In genomic region chr14:63292805-63293204, GRCh38 we compare ENCODE assay signal across 32 cellular contexts. TPM values are rescaled to one million over a fixed set of nuclear protein-coding genes. Genes with fewer than 3 reads are reported as not detected.
"Had no signal": no experiment of that assay in that cellular context is flagged by ENCODE, and none has a peak within 500 bp of the region (broad histone marks: within the 10 kb centered on the region; RNA-seq: fewer than 3 reads in every experiment).

No MANE protein-coding gene starts in this region.

- H3K36me3 ChIP-seq: suprapubic skin, thoracic aorta, thyroid gland, transverse colon, upper lobe of right lung, uterus, vagina had no signal

- H3K9me3 Mint-ChIP-seq: stimulated activated effector memory CD8-positive, alpha-beta T cell treated with anti-CD3 and anti-CD28 coated beads, Interleukin-12 subunit alpha, Interleukin-12 subunit beta, amount 100 ng/mL, for 72 hours; stimulated activated memory B cell treated with anti-CD40 and anti-IgM and Interleukin-4, amounts not matched to agents 10 μg/mL and 1 μg/mL and 100 μg/mL, for 72 hours; stimulated activated naive B cell treated with anti-CD40 and anti-IgM and Interleukin-4, amounts not matched to agents 10 μg/mL and 1 μg/mL and 100 μg/mL, for 72 hours; stimulated activated naive CD8-positive, alpha-beta T cell treated with anti-CD3 and anti-CD28 coated beads, Interleukin-15, amount 100 ng/mL, for 72 hours; stimulated activated naive CD8-positive, alpha-beta T cell treated with anti-CD3 and anti-CD28 coated beads, Interleukin-15, Interleukin-2, amounts not matched to agents 100 ng/mL and 50 ng/mL, for 24 hours had no signal

- H3K36me3 Mint-ChIP-seq: stimulated activated memory B cell treated with anti-CD40 and anti-IgM and Interleukin-4, amounts not matched to agents 10 μg/mL and 1 μg/mL and 100 μg/mL, for 72 hours; stimulated activated naive B cell treated with anti-CD40 and anti-IgM and Interleukin-4, amounts not matched to agents 10 μg/mL and 1 μg/mL and 100 μg/mL, for 72 hours; type B pancreatic cell had no signal

- H3K9me3 ChIP-seq: stomach, suprapubic skin, testis, thoracic aorta, thyroid gland, tibial artery, transverse colon, upper lobe of left lung, upper lobe of right lung, uterus, vagina had no signal

- H3K27me3 ChIP-seq: stomach, suprapubic skin, testis, thyroid gland, tibial artery, tibial nerve, transverse colon, upper lobe of left lung, upper lobe of right lung, uterus, vagina had no signal

- H3K4me3 Mint-ChIP-seq: stimulated activated effector memory CD8-positive, alpha-beta T cell treated with anti-CD3 and anti-CD28 coated beads, Interleukin-12 subunit alpha, Interleukin-12 subunit beta, amount 100 ng/mL, for 72 hours; stimulated activated memory B cell treated with anti-CD40 and anti-IgM and Interleukin-4, amounts not matched to agents 10 μg/mL and 1 μg/mL and 100 μg/mL, for 72 hours; stimulated activated naive B cell treated with anti-CD40 and anti-IgM and Interleukin-4, amounts not matched to agents 10 μg/mL and 1 μg/mL and 100 μg/mL, for 72 hours; stimulated activated naive CD8-positive, alpha-beta T cell treated with anti-CD3 and anti-CD28 coated beads, Interleukin-15, amount 100 ng/mL, for 72 hours; stimulated activated naive CD8-positive, alpha-beta T cell treated with anti-CD3 and anti-CD28 coated beads, Interleukin-15, Interleukin-2, amounts not matched to agents 100 ng/mL and 50 ng/mL, for 24 hours; type B pancreatic cell had no signal

- DNase-seq: stimulated activated CD4-positive, alpha-beta T cell treated with anti-CD3 and anti-CD28 coated beads, Interleukin-2, amount 100 ng/mL, for 48 hours; stimulated activated CD4-positive, alpha-beta T cell treated with anti-CD3 and anti-CD28 coated beads, Interleukin-4, amount 100 ng/mL, for 1 hour; stimulated activated CD4-positive, alpha-beta T cell treated with anti-CD3 and anti-CD28 coated beads, Interleukin-4, amount 100 ng/mL, for 24 hours; stimulated activated CD4-positive, alpha-beta T cell treated with anti-CD3 and anti-CD28 coated beads, Interleukin-4, amount 100 ng/mL, for 4 hours; stimulated activated CD8-positive, alpha-beta memory T cell treated with anti-CD3 and anti-CD28 coated beads, Interleukin-4, amount 100 ng/mL, for 48 hours; stimulated activated naive B cell treated with anti-CD40 and anti-IgM and Interleukin-4, amounts not matched to agents 10 μg/mL and 1 μg/mL and 100 μg/mL, for 72 hours; stimulated activated naive CD4-positive, alpha-beta T cell; stimulated activated naive CD4-positive, alpha-beta T cell treated with Interleukin-2 at 50 U/mL for 16 hours; stimulated activated naive CD8-positive, alpha-beta T cell treated with anti-CD3 and anti-CD28 coated beads, Interleukin-15, amount 100 ng/mL, for 72 hours; stimulated activated naive CD8-positive, alpha-beta T cell treated with anti-CD3 and anti-CD28 coated beads, Interleukin-15, Interleukin-2, amounts not matched to agents 100 U/mL and 50 U/mL, for 24 hours; stomach; substantia nigra; testis; thyroid gland; tibial artery; transverse colon; trophoblast cell; upper lobe of left lung; upper lobe of right lung; uterus had no signal

- H3K27ac Mint-ChIP-seq: stimulated activated effector memory CD8-positive, alpha-beta T cell treated with anti-CD3 and anti-CD28 coated beads, Interleukin-12 subunit alpha, Interleukin-12 subunit beta, amount 100 ng/mL, for 72 hours; stimulated activated memory B cell treated with anti-CD40 and anti-IgM and Interleukin-4, amounts not matched to agents 10 μg/mL and 1 μg/mL and 100 μg/mL, for 72 hours; stimulated activated naive B cell treated with anti-CD40 and anti-IgM and Interleukin-4, amounts not matched to agents 10 μg/mL and 1 μg/mL and 100 μg/mL, for 72 hours; stimulated activated naive CD8-positive, alpha-beta T cell treated with anti-CD3 and anti-CD28 coated beads, Interleukin-15, Interleukin-2, amounts not matched to agents 100 ng/mL and 50 ng/mL, for 24 hours; type B pancreatic cell had no signal

- H3K27ac ChIP-seq: stomach, suprapubic skin, testis, thoracic aorta, thyroid gland, tibial artery, tibial nerve, transverse colon, upper lobe of right lung, uterus, vagina had no signal

- H3K27me3 Mint-ChIP-seq: type B pancreatic cell had no signal

- H3K4me3 ChIP-seq: stomach, suprapubic skin, testis, thoracic aorta, thyroid gland, tibial artery, tibial nerve, transverse colon, upper lobe of left lung, upper lobe of right lung, uterus, vagina had no signal

- H3K4me1 ChIP-seq: stomach, suprapubic skin, testis, thyroid gland, transverse colon, upper lobe of right lung, uterus, vagina had no signal

RNA-seq across cellular contexts. Expression of gene GPHB5, which starts 25.9 kb away (rescaled TPM):
- total RNA-seq: stomach, subcutaneous adipose tissue, suprapubic skin, temporal lobe, testis, thoracic aorta, thyroid gland, tibial nerve, transverse colon, upper lobe of left lung, upper lobe of right lung, ureter, urinary bladder, uterus, vagina had no signal
- polyA plus RNA-seq: stomach, urinary bladder had no signal
